In genomic region chr9:13143281-13143680, GRCh38 we compare ENCODE assay signal across 22 cellular contexts.
DNase-seq lines count a peak whose midpoint lies in the region; ATAC-seq and TF ChIP-seq lines count a peak whose summit lies in the region.
"Had no signal": no experiment of that assay in that cellular context is flagged by ENCODE, and none has a peak within 500 bp of the region (broad histone marks: within the 10 kb centered on the region; RNA-seq: fewer than 3 reads in every experiment).

No MANE protein-coding gene starts in this region.

- H3K27ac ChIP-seq in gastroesophageal sphincter (no peak overlapping the region), adrenal gland (no peak overlapping the region)
- H3K27ac ChIP-seq: esophagus muscularis mucosa, right atrium auricular region, SJSA1 had no signal

- H3K4me1 ChIP-seq in HAP-1, result peaks cover 51% of the 10 kb centered on the region
- H3K4me1 ChIP-seq in gastroesophageal sphincter, result peaks cover 0 to 32% (median 6%) of the 10 kb centered on the region in 3 donors
- H3K4me1 ChIP-seq in adrenal gland (replicated peaks in 1 of 2), result no peaks in the 10 kb centered on the region

- H3K4me3 ChIP-seq in HAP-1 (no peak overlapping the region), gastroesophageal sphincter (no peak overlapping the region), adrenal gland (no peak overlapping the region)
- H3K4me3 ChIP-seq: esophagus muscularis mucosa, right atrium auricular region, SJSA1 had no signal

- 0 out of 2 replicates have a peak, but pooled peaks cover 3% of the 10 kb centered on the region for H3K36me3 ChIP-seq in HAP-1 (replicated peaks)
- H3K36me3 ChIP-seq in gastroesophageal sphincter, result peaks cover 0 to 26% of the 10 kb centered on the region in 2 donors
- peaks cover 0 to 4% of the 10 kb centered on the region in 2 donors for H3K36me3 ChIP-seq in adrenal gland (replicated peaks in 1 of 2)

- H3K27me3 ChIP-seq in HAP-1 (ENCODE audit: low read depth) (no peaks in the 10 kb centered on the region), gastroesophageal sphincter (no peaks in the 10 kb centered on the region), adrenal gland (no peaks in the 10 kb centered on the region)
- H3K27me3 ChIP-seq: esophagus muscularis mucosa, right atrium auricular region, SJSA1 had no signal

- 81 to 89% methylated on average over 5 of the region's 5 CpGs for WGBS in gastroesophageal sphincter (ENCODE audit: low coverage in 1 of 2), 2 donors
- 74 to 90% (median 86%) methylated on average over 5 of the region's 5 CpGs for WGBS in adrenal gland, 4 donors

- ATAC-seq in gastroesophageal sphincter, result no peak
- ATAC-seq: activated CD4-positive, alpha-beta T cell treated with anti-CD3 and anti-CD28 coated beads for 36 hours; PC-3; stimulated activated naive CD8-positive, alpha-beta T cell treated with anti-CD3 and anti-CD28 coated beads, Interleukin-15, Interleukin-2, amounts not matched to agents 100 U/mL and 50 U/mL, for 24 hours had no signal

- no peak for TF ChIP-seq CTCF in gastroesophageal sphincter (IDR thresholded peaks at IDR 0.05)
- TF ChIP-seq CTCF in adrenal gland (IDR thresholded peaks at IDR 0.05), result no peak

- DNase-seq in HAP-1 (ENCODE audit: low spot score in 2 of 2), result peak; percentile 41 to 68
- DNase-seq in OCI-M1 (lab: John Stamatoyannopoulos, UW), result peak; percentile 86
- peak; percentile 29 to 66 for DNase-seq in hippocampal formation (lab: John Stamatoyannopoulos, UW)
- peak; percentile 73 for DNase-seq in putamen (ENCODE audit: low spot score)
- no peak for DNase-seq in GF-D8 (lab: John Stamatoyannopoulos, UW)
- no peak for DNase-seq in adrenal gland
- DNase-seq in SKM-1 treated with dmso at 0.1 percent for 144 hours (lab: John Stamatoyannopoulos, UW; ENCODE audit: unreplicated experiment), result no peak
- DNase-seq: activated CD4-positive, alpha-beta T cell treated with anti-CD3 and anti-CD28 coated beads for 36 hours; activated CD8-positive, alpha-beta memory T cell treated with anti-CD3 and anti-CD28 coated beads, Interleukin-2, amount 50 U/mL, for 48 hours; activated naive CD4-positive, alpha-beta T cell treated with anti-CD3 and anti-CD28 coated beads for 36 hours; CD4-positive, alpha-beta memory T cell; cortex of kidney; DND-41; Kasumi-1; NCI-H1694 treated with DMSO at 0.1 percent for 48 hours; NCI-H510A; PC-3; stimulated activated naive CD8-positive, alpha-beta T cell treated with anti-CD3 and anti-CD28 coated beads, Interleukin-15, Interleukin-2, amounts not matched to agents 100 U/mL and 50 U/mL, for 24 hours had no signal

- in situ Hi-C loops in HAP-1 (cut with MboI; ENCODE audit: low sequenced_read_pairs), result no loop called here

- no peaks in the 10 kb centered on the region for H3K9me3 ChIP-seq in HAP-1
- H3K9me3 ChIP-seq in gastroesophageal sphincter, result no peaks in the 10 kb centered on the region
- H3K9me3 ChIP-seq in adrenal gland (replicated peaks in 1 of 3), result no peaks in the 10 kb centered on the region
- H3K9me3 ChIP-seq: esophagus muscularis mucosa, right atrium auricular region, SJSA1 had no signal

- TF ChIP-seq EP300 in gastroesophageal sphincter (IDR thresholded peaks at IDR 0.05), result no peak

- TF ChIP-seq POLR2A in gastroesophageal sphincter (IDR thresholded peaks at IDR 0.05) (no peak), adrenal gland (IDR thresholded peaks at IDR 0.05) (no peak)

- intact Hi-C loops in adrenal gland (cut with DNase I), result no loop called here

Comparison
In these comparisons a context has a peak if more than half of its experiments do, and no peak if none do; other contexts are left out.
1. DNase-seq: peak in HAP-1 (2 of 2), OCI-M1 (single experiment), hippocampal formation (2 of 2) and putamen (single experiment); none in GF-D8 (single experiment), adrenal gland (0 of 7) and SKM-1 treated with dmso at 0.1 percent for 144 hours (single experiment).